Comparison of ENCODE assay signal across 9 cellular contexts in genomic region chr9:35691757-35692301, GRCh38. TPM values are rescaled to one million over a fixed set of nuclear protein-coding genes. Genes with fewer than 3 reads are reported as not detected.
DNase-seq lines count a peak whose midpoint lies in the region; ATAC-seq and TF ChIP-seq lines count a peak whose summit lies in the region.
"Had no signal": no experiment of that assay in that cellular context is flagged by ENCODE, and none has a peak within 500 bp of the region (broad histone marks: within the 10 kb centered on the region; RNA-seq: fewer than 3 reads in every experiment).

No MANE protein-coding gene starts in this region.

- TF ChIP-seq CTCF in left lung (IDR thresholded peaks at IDR 0.05), result no peak

- no peaks in the 10 kb centered on the region for H3K27me3 Mint-ChIP-seq in activated CD4-positive, alpha-beta T cell treated with anti-CD3 and anti-CD28 coated beads, Interleukin-2, amount 10 ng/mL, durations not matched to agents 24 days and 14 days
- H3K27me3 Mint-ChIP-seq in activated CD4-positive, alpha-beta memory T cell treated with anti-CD3 and anti-CD28 coated beads for 36 hours, result no peaks in the 10 kb centered on the region

- H3K9me3 ChIP-seq in left lung (no peaks in the 10 kb centered on the region), subcutaneous abdominal adipose tissue (ENCODE audit: control insufficient read depth in 5 of 5, low read length in 5 of 5) (no peaks in the 10 kb centered on the region)

- peaks cover 23% of the 10 kb centered on the region for H3K4me1 Mint-ChIP-seq in activated CD4-positive, alpha-beta T cell treated with anti-CD3 and anti-CD28 coated beads, Interleukin-2, amount 10 ng/mL, durations not matched to agents 24 days and 14 days
- peaks cover 23% of the 10 kb centered on the region for H3K4me1 Mint-ChIP-seq in activated CD4-positive, alpha-beta memory T cell treated with anti-CD3 and anti-CD28 coated beads for 36 hours (ENCODE audit: low read depth)

- H3K27ac ChIP-seq in left lung (peak overlapping the region; percentile 75 to 87), subcutaneous abdominal adipose tissue (ENCODE audit: low read depth, low read length) (peak overlapping the region; percentile 47)

- no peak for ATAC-seq in left lung

- peaks cover 0 to 14% of the 10 kb centered on the region in 2 donors for H3K36me3 ChIP-seq in left lung
- H3K36me3 ChIP-seq in subcutaneous abdominal adipose tissue (ENCODE audit: control insufficient read depth in 5 of 5, insufficient read depth in 5 of 5, low read length in 5 of 5), result peaks cover 0 to 13% (median 10%) of the 10 kb centered on the region in 5 donors

- POLR2A ChIA-PET in activated CD4-positive, alpha-beta memory T cell treated with anti-CD3 and anti-CD28 coated beads for 36 hours (lab: Charles Lee), result interaction anchor here (1.5 kb wide), 1 partner anchor 35 kb away, joined by 5 read pairs; no protein-coding TSS in a partner anchor

- intact Hi-C loops in activated CD4-positive, alpha-beta T cell treated with anti-CD3 and anti-CD28 coated beads, Interleukin-2, amount 10 ng/mL, durations not matched to agents 24 days and 14 days (cut with micrococcal nuclease), result loop anchor here (2.0 kb wide), 1 partner anchor 33 kb away; the partner anchor contains the start of genes CCDC107 and RMRP
- intact Hi-C loops in activated CD4-positive, alpha-beta memory T cell treated with anti-CD3 and anti-CD28 coated beads for 36 hours (cut with micrococcal nuclease), result no loop called here
- intact Hi-C loops in left lung (cut with DNase I), result no loop called here

- no peaks in the 10 kb centered on the region for H3K9me3 Mint-ChIP-seq in activated CD4-positive, alpha-beta T cell treated with anti-CD3 and anti-CD28 coated beads, Interleukin-2, amount 10 ng/mL, durations not matched to agents 24 days and 14 days
- H3K9me3 Mint-ChIP-seq in activated CD4-positive, alpha-beta memory T cell treated with anti-CD3 and anti-CD28 coated beads for 36 hours, result no peaks in the 10 kb centered on the region

- CTCF ChIA-PET in activated CD4-positive, alpha-beta memory T cell treated with anti-CD3 and anti-CD28 coated beads for 36 hours (lab: Charles Lee), result interaction anchor here (1.4 to 5.2 kb wide), 4 partner anchors 31 to 80 kb away, joined by 3 to 20 read pairs (median 7); no protein-coding TSS in a partner anchor

- H3K4me1 ChIP-seq in left lung, result peaks cover 4 to 19% of the 10 kb centered on the region in 2 donors
- peaks cover 5 to 32% (median 30%) of the 10 kb centered on the region in 5 donors for H3K4me1 ChIP-seq in subcutaneous abdominal adipose tissue (ENCODE audit: control insufficient read depth in 5 of 5, insufficient read depth in 5 of 5, low read length in 5 of 5)

- peaks cover 7% of the 10 kb centered on the region for H3K36me3 Mint-ChIP-seq in activated CD4-positive, alpha-beta T cell treated with anti-CD3 and anti-CD28 coated beads, Interleukin-2, amount 10 ng/mL, durations not matched to agents 24 days and 14 days (ENCODE audit: low read depth)
- peaks cover 6% of the 10 kb centered on the region for H3K36me3 Mint-ChIP-seq in activated CD4-positive, alpha-beta memory T cell treated with anti-CD3 and anti-CD28 coated beads for 36 hours

- H3K27ac Mint-ChIP-seq in activated CD4-positive, alpha-beta T cell treated with anti-CD3 and anti-CD28 coated beads, Interleukin-2, amount 10 ng/mL, durations not matched to agents 24 days and 14 days, result peak overlapping the region; percentile 49
- H3K27ac Mint-ChIP-seq in activated CD4-positive, alpha-beta memory T cell treated with anti-CD3 and anti-CD28 coated beads for 36 hours, result no peak overlapping the region

- no peak overlapping the region for H3K9ac ChIP-seq in subcutaneous abdominal adipose tissue (ENCODE audit: low read length in 5 of 5)

- peaks cover 0 to 9% of the 10 kb centered on the region in 2 donors for H3K27me3 ChIP-seq in left lung
- H3K27me3 ChIP-seq in subcutaneous abdominal adipose tissue (ENCODE audit: control insufficient read depth in 5 of 5, insufficient read depth in 4 of 5, low read length in 5 of 5), result no peaks in the 10 kb centered on the region

- no peak overlapping the region for H3K4me3 ChIP-seq in left lung
- H3K4me3 ChIP-seq in subcutaneous abdominal adipose tissue (ENCODE audit: low read depth in 1 of 5, low read length in 5 of 5), result peak overlapping the region in 1 of 5 donors; percentile 75

- peak overlapping the region; percentile 86 for H3K4me3 Mint-ChIP-seq in activated CD4-positive, alpha-beta T cell treated with anti-CD3 and anti-CD28 coated beads, Interleukin-2, amount 10 ng/mL, durations not matched to agents 24 days and 14 days
- H3K4me3 Mint-ChIP-seq in activated CD4-positive, alpha-beta memory T cell treated with anti-CD3 and anti-CD28 coated beads for 36 hours, result peak overlapping the region; percentile 75

- no peak for DNase-seq in activated CD4-positive, alpha-beta T cell treated with anti-CD3 and anti-CD28 coated beads, Interleukin-2, amount 10 ng/mL, durations not matched to agents 24 days and 14 days
- DNase-seq in activated CD4-positive, alpha-beta T cell treated with anti-CD3 and anti-CD28 coated beads for 1 hour, result no peak
- no peak for DNase-seq in activated CD4-positive, alpha-beta memory T cell treated with anti-CD3 and anti-CD28 coated beads for 36 hours
- DNase-seq in left lung (no peak), NCI-H1694 treated with DMSO at 0.1 percent for 48 hours (lab: John Stamatoyannopoulos, UW) (no peak), RKO (ENCODE audit: low spot score) (no peak), H4 (ENCODE audit: low spot score) (no peak)
- DNase-seq: central memory CD4-positive, alpha-beta T cell had no signal

RNA-seq across cellular contexts. Expression of gene TPM2, which starts 2.1 kb away (rescaled TPM):
- 3.6 and 3.8 TPM in 2 replicates for total RNA-seq in activated CD4-positive, alpha-beta T cell treated with anti-CD3 and anti-CD28 coated beads, Interleukin-2, amount 10 ng/mL, durations not matched to agents 24 days and 14 days
- total RNA-seq in activated CD4-positive, alpha-beta memory T cell treated with anti-CD3 and anti-CD28 coated beads for 36 hours, result 1 to 10 TPM; 3.9 to 5.3 TPM
- total RNA-seq in left lung, result 100 to 1,000 TPM; 145 to 211 TPM
- total RNA-seq in H4 (2014; rRNA removed; shearing (Covaris generic)), result 2.7 and 3.9 TPM in 2 replicates

RNA-seq across cellular contexts. Expression of gene CA9, which starts 18.1 kb away (rescaled TPM):
- total RNA-seq in activated CD4-positive, alpha-beta T cell treated with anti-CD3 and anti-CD28 coated beads, Interleukin-2, amount 10 ng/mL, durations not matched to agents 24 days and 14 days, result 0.52 and 0.82 TPM in 2 replicates
- total RNA-seq in activated CD4-positive, alpha-beta memory T cell treated with anti-CD3 and anti-CD28 coated beads for 36 hours, result 1 to 10 TPM in 1 of 2 experiments, under 1 TPM in 1; 0.90 to 1.6 TPM
- total RNA-seq in left lung, result under 1 TPM in 1 of 2 donors, not detected in 1; 0.26 TPM
- 1.3 and 2.1 TPM in 2 replicates for total RNA-seq in H4 (2014; rRNA removed; shearing (Covaris generic))

RNA-seq across cellular contexts. Expression of gene ARHGEF39, which starts 26.8 kb away (rescaled TPM):
- 9.9 and 10.8 TPM in 2 replicates for total RNA-seq in activated CD4-positive, alpha-beta T cell treated with anti-CD3 and anti-CD28 coated beads, Interleukin-2, amount 10 ng/mL, durations not matched to agents 24 days and 14 days
- 10 to 100 TPM; 28.1 to 28.2 TPM for total RNA-seq in activated CD4-positive, alpha-beta memory T cell treated with anti-CD3 and anti-CD28 coated beads for 36 hours
- 1 to 10 TPM; 1.5 to 3.1 TPM for total RNA-seq in left lung
- total RNA-seq in H4 (2014; rRNA removed; shearing (Covaris generic)), result 16.9 and 44.9 TPM in 2 replicates

RNA-seq across cellular contexts. Expression of gene CCDC107, which starts 33.7 kb away (rescaled TPM):
- total RNA-seq in activated CD4-positive, alpha-beta T cell treated with anti-CD3 and anti-CD28 coated beads, Interleukin-2, amount 10 ng/mL, durations not matched to agents 24 days and 14 days, result 20.8 and 21.8 TPM in 2 replicates
- total RNA-seq in activated CD4-positive, alpha-beta memory T cell treated with anti-CD3 and anti-CD28 coated beads for 36 hours, result 10 to 100 TPM; 15.0 to 15.7 TPM
- 10 to 100 TPM; 24.7 to 25.6 TPM for total RNA-seq in left lung
- total RNA-seq in H4 (2014; rRNA removed; shearing (Covaris generic)), result 6.3 and 7.9 TPM in 2 replicates

RNA-seq across cellular contexts. Expression of gene RMRP, which starts 34.0 kb away (rescaled TPM):
- total RNA-seq in activated CD4-positive, alpha-beta T cell treated with anti-CD3 and anti-CD28 coated beads, Interleukin-2, amount 10 ng/mL, durations not matched to agents 24 days and 14 days, result 5,949 and 6,301 TPM in 2 replicates
- total RNA-seq in activated CD4-positive, alpha-beta memory T cell treated with anti-CD3 and anti-CD28 coated beads for 36 hours, result over 10,000 TPM; 10,694 to 13,592 TPM
- total RNA-seq in left lung, result over 10,000 TPM; 27,227 to 27,465 TPM
- total RNA-seq in H4 (2014; rRNA removed; shearing (Covaris generic)), result 4,639 and 15,849 TPM in 2 replicates

Comparison
In these comparisons a context has a peak if more than half of its experiments do, and no peak if none do; other contexts are left out.
1. RNA of gene TPM2, which starts 2.1 kb away (total RNA-seq): 145 to 211 TPM in left lung; 3.9 to 5.3 TPM in activated CD4-positive, alpha-beta memory T cell treated with anti-CD3 and anti-CD28 coated beads for 36 hours, 3.6 to 3.8 TPM in activated CD4-positive, alpha-beta T cell treated with anti-CD3 and anti-CD28 coated beads, Interleukin-2, amount 10 ng/mL, durations not matched to agents 24 days and 14 days and 2.7 to 3.9 TPM in H4; every median in the first group is over 10 times any median in the second.